Comparison of ENCODE assay signal across 10 cellular contexts in genomic region chr1:169692766-169693460, GRCh38. TPM values are rescaled to one million over a fixed set of nuclear protein-coding genes. Genes with fewer than 3 reads are reported as not detected.
DNase-seq lines count a peak whose midpoint lies in the region; ATAC-seq and TF ChIP-seq lines count a peak whose summit lies in the region.
"Had no signal": no experiment of that assay in that cellular context is flagged by ENCODE, and none has a peak within 500 bp of the region (broad histone marks: within the 10 kb centered on the region; RNA-seq: fewer than 3 reads in every experiment).

No MANE protein-coding gene starts in this region.

- peak overlapping the region; percentile 62 for H3K4me2 ChIP-seq in SU-DHL-6 (ENCODE audit: low read depth, low read length, poor library complexity, severe bottlenecking)

- peak overlapping the region; percentile 33 for H3K9ac ChIP-seq in SU-DHL-6 (ENCODE audit: low read length)

- H3K4me3 Mint-ChIP-seq in activated CD4-positive, alpha-beta T cell treated with anti-CD3 and anti-CD28 coated beads, Interleukin-2, amount 10 ng/mL, durations not matched to agents 7 days and 5 days = peak overlapping the region; percentile 49
- no peak overlapping the region for H3K4me3 Mint-ChIP-seq in WTC11
- H3K4me3 Mint-ChIP-seq: nephron progenitor cell had no signal

- H2AFZ ChIP-seq in SU-DHL-6 (ENCODE audit: low read depth, low read length, severe bottlenecking) = no peak overlapping the region

- POLR2A ChIA-PET in activated CD4-positive, alpha-beta T cell treated with anti-CD3 and anti-CD28 coated beads, Interleukin-2, amount 10 ng/mL, durations not matched to agents 7 days and 5 days (lab: Charles Lee) = interaction anchor here (0.9 to 2.0 kb wide), 4 partner anchors 14 to 91 kb away, joined by 4 to 10 read pairs (median 7); no protein-coding TSS in a partner anchor
- POLR2A ChIA-PET in WTC11 (lab: Charles Lee) = no interaction called here

- no peaks in the 10 kb centered on the region for H3K79me2 ChIP-seq in SU-DHL-6 (ENCODE audit: insufficient read depth, low read length)

- H3K27ac ChIP-seq in SU-DHL-6 (ENCODE audit: low read depth, low read length) = peak overlapping the region; percentile 96
- H3K27ac ChIP-seq in spleen = peak overlapping the region; percentile 58 to 92 (median 80)

- no peak for TF ChIP-seq CTCF in SU-DHL-6 (IDR thresholded peaks at IDR 0.05; ENCODE audit: insufficient read depth, low read length, poor library complexity, severe bottlenecking)
- TF ChIP-seq CTCF in spleen (IDR thresholded peaks at IDR 0.05 in 8 of 11, conservative IDR thresholded peaks at IDR 0.05 in 3 of 11) = no peak
- no peak for TF ChIP-seq CTCF in WTC11 (IDR thresholded peaks at IDR 0.05)

- H3K4me3 ChIP-seq in SU-DHL-6 (ENCODE audit: insufficient read depth, low read length, poor library complexity, severe bottlenecking) = peak overlapping the region; percentile 7
- H3K4me3 ChIP-seq in spleen = peak overlapping the region in 1 of 8 donors; percentile 22

- H3K9me3 Mint-ChIP-seq in activated CD4-positive, alpha-beta T cell treated with anti-CD3 and anti-CD28 coated beads, Interleukin-2, amount 10 ng/mL, durations not matched to agents 7 days and 5 days = no peaks in the 10 kb centered on the region
- no peaks in the 10 kb centered on the region for H3K9me3 Mint-ChIP-seq in WTC11
- H3K9me3 Mint-ChIP-seq: nephron progenitor cell had no signal

- no peaks in the 10 kb centered on the region for H3K9me2 ChIP-seq in SU-DHL-6 (replicated peaks; ENCODE audit: insufficient read depth, low read length)

- peaks cover 42% of the 10 kb centered on the region for H3F3A ChIP-seq in SU-DHL-6 (ENCODE audit: insufficient read depth)

- H3K4me1 Mint-ChIP-seq in activated CD4-positive, alpha-beta T cell treated with anti-CD3 and anti-CD28 coated beads, Interleukin-2, amount 10 ng/mL, durations not matched to agents 7 days and 5 days = peaks cover 93% of the 10 kb centered on the region
- peaks cover 26% of the 10 kb centered on the region for H3K4me1 Mint-ChIP-seq in WTC11
- H3K4me1 Mint-ChIP-seq: nephron progenitor cell had no signal

- no peaks in the 10 kb centered on the region for H3K27me3 Mint-ChIP-seq in activated CD4-positive, alpha-beta T cell treated with anti-CD3 and anti-CD28 coated beads, Interleukin-2, amount 10 ng/mL, durations not matched to agents 7 days and 5 days
- H3K27me3 Mint-ChIP-seq in WTC11 (ENCODE audit: low read depth) = peaks cover 10% of the 10 kb centered on the region

- H4K20me1 ChIP-seq in SU-DHL-6 (ENCODE audit: low read depth, low read length) = no peaks in the 10 kb centered on the region

- H3K27me3 ChIP-seq in SU-DHL-6 (ENCODE audit: low read length) = no peaks in the 10 kb centered on the region
- H3K27me3 ChIP-seq in spleen (replicated peaks in 1 of 7) = no peaks in the 10 kb centered on the region

- peak overlapping the region; percentile 91 for H3K27ac Mint-ChIP-seq in activated CD4-positive, alpha-beta T cell treated with anti-CD3 and anti-CD28 coated beads, Interleukin-2, amount 10 ng/mL, durations not matched to agents 7 days and 5 days
- no peak overlapping the region for H3K27ac Mint-ChIP-seq in WTC11
- H3K27ac Mint-ChIP-seq: nephron progenitor cell had no signal

- H3K36me3 ChIP-seq in SU-DHL-6 (ENCODE audit: low read length) = no peaks in the 10 kb centered on the region
- H3K36me3 ChIP-seq in spleen = peaks cover 0 to 44% (median 0%) of the 10 kb centered on the region in 6 donors

- peaks cover 64 to 98% (median 90%) of the 10 kb centered on the region in 6 donors for H3K4me1 ChIP-seq in spleen

- intact Hi-C loops in spleen (cut with DNase I; ENCODE audit: low total_unique reads) = no loop called here

- peak; percentile 54 for ATAC-seq in HG02798 (IDR thresholded peaks at IDR 0.05; ENCODE audit: poor library complexity, unreplicated experiment)
- ATAC-seq in WTC11 = no peak

- CTCF ChIA-PET in activated CD4-positive, alpha-beta T cell treated with anti-CD3 and anti-CD28 coated beads, Interleukin-2, amount 10 ng/mL, durations not matched to agents 7 days and 5 days (lab: Charles Lee) = interaction anchor here (0.6 to 3.9 kb wide), 15 partner anchors 10 to 1215 kb away, joined by 3 to 15 read pairs (median 4); no protein-coding TSS in a partner anchor
- CTCF ChIA-PET in WTC11 (lab: Charles Lee) = interaction anchor here (1.5 kb wide), 1 partner anchor 107 kb away, joined by 5 read pairs; the partner anchor contains the start of gene F5

- H3K9me3 ChIP-seq in SU-DHL-6 (ENCODE audit: insufficient read depth, low read length) = no peaks in the 10 kb centered on the region
- H3K9me3 ChIP-seq in spleen = no peaks in the 10 kb centered on the region

- peaks cover 74% of the 10 kb centered on the region for H3K36me3 Mint-ChIP-seq in activated CD4-positive, alpha-beta T cell treated with anti-CD3 and anti-CD28 coated beads, Interleukin-2, amount 10 ng/mL, durations not matched to agents 7 days and 5 days (ENCODE audit: low read depth)
- no peaks in the 10 kb centered on the region for H3K36me3 Mint-ChIP-seq in WTC11

- 40 to 56% (median 44%) methylated on average over 4 of the region's 4 CpGs for WGBS in spleen, 5 donors

- DNase-seq in activated CD4-positive, alpha-beta T cell treated with anti-CD3 and anti-CD28 coated beads, Interleukin-2, amount 10 ng/mL, durations not matched to agents 7 days and 5 days = peak; percentile 67
- no peak for DNase-seq in activated CD4-positive, alpha-beta T cell treated with anti-CD3 and anti-CD28 coated beads for 48 hours
- DNase-seq in spleen (no peak), WTC11 (ENCODE audit: low spot score) (no peak), epidermal melanocyte (ENCODE audit: insufficient read length, low spot score) (no peak), Kasumi-1 (lab: John Stamatoyannopoulos, UW) (no peak)
- DNase-seq: caudate nucleus, nephron progenitor cell had no signal

- no peak for TF ChIP-seq POLR2A in spleen (IDR thresholded peaks at IDR 0.05)

TF ChIP-seq in WTC11, 78 proteins besides CTCF, POLR2A, EP300 and RAD21 (continues in another document):
- no peak for TF ChIP-seq NFYB (CRISPR knock-in tag; conservative IDR thresholded peaks at IDR 0.05; ENCODE audit: low read depth)
- TF ChIP-seq, protein P1, sequence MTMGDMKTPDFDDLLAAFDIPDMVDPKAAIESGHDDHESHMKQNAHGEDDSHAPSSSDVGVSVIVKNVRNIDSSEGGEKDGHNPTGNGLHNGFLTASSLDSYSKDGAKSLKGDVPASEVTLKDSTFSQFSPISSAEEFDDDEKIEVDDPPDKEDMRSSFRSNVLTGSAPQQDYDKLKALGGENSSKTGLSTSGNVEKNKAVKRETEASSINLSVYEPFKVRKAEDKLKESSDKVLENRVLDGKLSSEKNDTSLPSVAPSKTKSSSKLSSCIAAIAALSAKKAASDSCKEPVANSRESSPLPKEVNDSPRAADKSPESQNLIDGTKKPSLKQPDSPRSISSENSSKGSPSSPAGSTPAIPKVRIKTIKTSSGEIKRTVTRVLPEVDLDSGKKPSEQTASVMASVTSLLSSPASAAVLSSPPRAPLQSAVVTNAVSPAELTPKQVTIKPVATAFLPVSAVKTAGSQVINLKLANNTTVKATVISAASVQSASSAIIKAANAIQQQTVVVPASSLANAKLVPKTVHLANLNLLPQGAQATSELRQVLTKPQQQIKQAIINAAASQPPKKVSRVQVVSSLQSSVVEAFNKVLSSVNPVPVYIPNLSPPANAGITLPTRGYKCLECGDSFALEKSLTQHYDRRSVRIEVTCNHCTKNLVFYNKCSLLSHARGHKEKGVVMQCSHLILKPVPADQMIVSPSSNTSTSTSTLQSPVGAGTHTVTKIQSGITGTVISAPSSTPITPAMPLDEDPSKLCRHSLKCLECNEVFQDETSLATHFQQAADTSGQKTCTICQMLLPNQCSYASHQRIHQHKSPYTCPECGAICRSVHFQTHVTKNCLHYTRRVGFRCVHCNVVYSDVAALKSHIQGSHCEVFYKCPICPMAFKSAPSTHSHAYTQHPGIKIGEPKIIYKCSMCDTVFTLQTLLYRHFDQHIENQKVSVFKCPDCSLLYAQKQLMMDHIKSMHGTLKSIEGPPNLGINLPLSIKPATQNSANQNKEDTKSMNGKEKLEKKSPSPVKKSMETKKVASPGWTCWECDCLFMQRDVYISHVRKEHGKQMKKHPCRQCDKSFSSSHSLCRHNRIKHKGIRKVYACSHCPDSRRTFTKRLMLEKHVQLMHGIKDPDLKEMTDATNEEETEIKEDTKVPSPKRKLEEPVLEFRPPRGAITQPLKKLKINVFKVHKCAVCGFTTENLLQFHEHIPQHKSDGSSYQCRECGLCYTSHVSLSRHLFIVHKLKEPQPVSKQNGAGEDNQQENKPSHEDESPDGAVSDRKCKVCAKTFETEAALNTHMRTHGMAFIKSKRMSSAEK (CRISPR knock-in tag; IDR thresholded peaks at IDR 0.05; ENCODE audit: borderline replicate concordance) = no peak
- no peak for TF ChIP-seq MYBL2 (CRISPR knock-in tag; IDR thresholded peaks at IDR 0.05)

RNA-seq across cellular contexts. Expression of gene SELL, which starts 18.5 kb away (rescaled TPM):
- 100 to 1,000 TPM; 568 to 595 TPM for total RNA-seq in activated CD4-positive, alpha-beta T cell treated with anti-CD3 and anti-CD28 coated beads, Interleukin-2, amount 10 ng/mL, durations not matched to agents 7 days and 5 days
- total RNA-seq in spleen (100 to 1,000 TPM; 128 to 409 (median 176) TPM), WTC11 (2021) (0.26 to 0.85 TPM (median 0.41 TPM) in 3 replicates)
- polyA plus RNA-seq in spleen = 100 to 1,000 TPM; 127 to 157 (median 127) TPM

RNA-seq across cellular contexts. Expression of gene SELE, which starts 41.0 kb away (rescaled TPM):
- not detected for total RNA-seq in activated CD4-positive, alpha-beta T cell treated with anti-CD3 and anti-CD28 coated beads, Interleukin-2, amount 10 ng/mL, durations not matched to agents 7 days and 5 days
- 1 to 10 TPM in 1 of 7 donors, under 1 TPM in 1, not detected in 5; 0.40 to 2.9 TPM for total RNA-seq in spleen
- polyA plus RNA-seq in spleen = under 1 TPM; 0.04 to 0.29 (median 0.11) TPM
- total RNA-seq in WTC11 (2021) = 0.05 TPM in 1 of 3 replicates, not detected in the others

Comparison
In these comparisons a context has a peak if more than half of its experiments do, and no peak if none do; other contexts are left out.
1. RNA of gene SELL, which starts 18.5 kb away (total RNA-seq): 568 to 595 TPM in activated CD4-positive, alpha-beta T cell treated with anti-CD3 and anti-CD28 coated beads, Interleukin-2, amount 10 ng/mL, durations not matched to agents 7 days and 5 days and 128 to 409 TPM in spleen; 0.26 to 0.85 TPM in WTC11; every median in the first group is over 10 times any median in the second.